Comparison of ENCODE assay signal across 16 cellular contexts in the genomic region with DNA sequence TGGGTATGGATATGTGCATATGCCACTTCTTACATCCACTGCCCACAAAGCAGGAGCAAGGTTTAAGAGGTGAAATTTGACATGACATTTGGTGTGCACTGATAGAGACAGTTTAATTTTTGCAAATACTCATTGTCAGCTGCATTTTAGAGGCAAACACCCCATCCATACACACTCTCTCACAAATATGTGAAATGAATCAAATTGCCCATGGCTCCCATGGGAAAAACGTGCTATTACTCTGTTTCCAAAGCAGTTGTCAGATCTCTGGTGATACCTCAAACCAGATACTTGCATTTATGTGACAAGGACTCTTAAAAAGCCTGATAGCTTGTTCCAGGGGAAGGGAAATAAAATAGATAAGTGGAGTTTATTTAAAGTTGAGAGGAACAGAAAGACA.
"Had no signal": no experiment of that assay in that cellular context is flagged by ENCODE, and none has a peak within 500 bp of the region (broad histone marks: within the 10 kb centered on the region; RNA-seq: fewer than 3 reads in every experiment).

No MANE protein-coding gene starts in this region.

- DNase-seq: activated CD4-positive, alpha-beta T cell treated with anti-CD3 and anti-CD28 coated beads for 36 hours; activated CD4-positive, CD25-positive, alpha-beta regulatory T cell; activated CD8-positive, alpha-beta memory T cell treated with anti-CD3 and anti-CD28 coated beads, Interleukin-2, amount 10 ng/mL, durations not matched to agents 7 days and 5 days; activated CD8-positive, alpha-beta T cell treated with anti-CD3 and anti-CD28 coated beads, Interleukin-2, amount 10 ng/mL, durations not matched to agents 7 days and 5 days; activated T-cell treated with anti-CD3 and anti-CD28 coated beads, Interleukin-2, amount 50 U/mL, for 48 hours; dermis blood vessel endothelial cell; effector CD4-positive, alpha-beta T cell; heart right ventricle; naive thymus-derived CD8-positive, alpha-beta T cell; posterior cingulate gyrus; spleen; stimulated activated naive CD8-positive, alpha-beta T cell treated with anti-CD3 and anti-CD28 coated beads, Interleukin-15, Interleukin-2, amounts not matched to agents 100 U/mL and 50 U/mL, for 24 hours; testis; transverse colon had no signal

- ATAC-seq: activated CD4-positive, alpha-beta T cell treated with anti-CD3 and anti-CD28 coated beads for 36 hours; activated CD8-positive, alpha-beta memory T cell treated with anti-CD3 and anti-CD28 coated beads, Interleukin-2, amount 10 ng/mL, durations not matched to agents 7 days and 5 days; activated CD8-positive, alpha-beta T cell treated with anti-CD3 and anti-CD28 coated beads, Interleukin-2, amount 10 ng/mL, durations not matched to agents 7 days and 5 days; activated naive CD4-positive, alpha-beta T cell treated with anti-CD3 and anti-CD28 coated beads, Interleukin-2, amount 50 U/mL, for 72 hours; foreskin keratinocyte; heart right ventricle; naive thymus-derived CD8-positive, alpha-beta T cell; stimulated activated naive CD8-positive, alpha-beta T cell treated with anti-CD3 and anti-CD28 coated beads, Interleukin-15, Interleukin-2, amounts not matched to agents 100 U/mL and 50 U/mL, for 24 hours had no signal
